Comparison of ENCODE assay signal across 36 cellular contexts in genomic region chr15:74332611-74333010, GRCh38. TPM values are rescaled to one million over a fixed set of nuclear protein-coding genes. Genes with fewer than 3 reads are reported as not detected.
"Had no signal": no experiment of that assay in that cellular context is flagged by ENCODE, and none has a peak within 500 bp of the region (broad histone marks: within the 10 kb centered on the region; RNA-seq: fewer than 3 reads in every experiment).

No MANE protein-coding gene starts in this region.

- H3K27me3 Mint-ChIP-seq: activated B cell treated with CpG ODN at 0.5 μM for 24 hours; activated CD4-positive, alpha-beta memory T cell treated with anti-CD3 and anti-CD28 coated beads, Interleukin-2, amount 10 ng/mL, durations not matched to agents 7 days and 5 days; activated CD4-positive, alpha-beta T cell treated with anti-CD3 and anti-CD28 coated beads, Interleukin-2, amount 10 ng/mL, durations not matched to agents 24 days and 14 days; activated naive CD8-positive, alpha-beta T cell treated with anti-CD3 and anti-CD28 coated beads for 36 hours; activated T-helper 17 cell treated with anti-CD3 and anti-CD28 coated beads, Interleukin-2, amount 50 U/mL, for 72 hours; central memory CD8-positive, alpha-beta T cell had no signal

- H3K4me3 Mint-ChIP-seq: activated B cell treated with CpG ODN at 0.5 μM for 24 hours; activated CD4-positive, alpha-beta memory T cell treated with anti-CD3 and anti-CD28 coated beads, Interleukin-2, amount 10 ng/mL, durations not matched to agents 7 days and 5 days; activated CD4-positive, alpha-beta T cell treated with anti-CD3 and anti-CD28 coated beads, Interleukin-2, amount 10 ng/mL, durations not matched to agents 24 days and 14 days; activated CD8-positive, alpha-beta memory T cell treated with anti-CD3 and anti-CD28 coated beads, Interleukin-2, amount 10 ng/mL, durations not matched to agents 7 days and 5 days; activated CD8-positive, alpha-beta T cell treated with anti-CD3 and anti-CD28 coated beads, Interleukin-2, amount 10 ng/mL, durations not matched to agents 7 days and 5 days; activated naive CD4-positive, alpha-beta T cell treated with anti-CD3 and anti-CD28 coated beads for 36 hours; activated naive CD8-positive, alpha-beta T cell treated with anti-CD3 and anti-CD28 coated beads for 36 hours; activated T-cell treated with anti-CD3 and anti-CD28 coated beads, Interleukin-2, amount 50 U/mL, for 4 hours; activated T-cell treated with anti-CD3 and anti-CD28 coated beads, Interleukin-2, amount 50 U/mL, for 72 hours; activated T-helper 1 cell treated with anti-CD3 and anti-CD28 coated beads, Interleukin-12 subunit alpha, Interleukin-12 subunit beta, Interleukin-2, Interleukin-4 antibody, amounts not matched to agents 30 ng/mL and 10 ng/mL and 1 ng/mL, durations not matched to agents 14 hours and 24 hours and 36 hours; activated T-helper 17 cell treated with anti-CD3 and anti-CD28 coated beads, Interleukin-2, amount 50 U/mL, for 72 hours; brain; central memory CD8-positive, alpha-beta T cell; T-helper 1 cell treated with Interleukin-12 subunit alpha and Interleukin-12 subunit beta and Interleukin-4 antibody, amounts not matched to agents 30 μg/mL and 1 μg/mL, for 36 hours; T-helper 2 cell treated with Interferon-gamma antibody and Interleukin-4, amounts not matched to agents 5 μg/mL and 100 μg/mL, for 36 hours had no signal

- H3K4me1 ChIP-seq: ascending aorta had no signal

- H3K9me3 Mint-ChIP-seq: activated B cell treated with CpG ODN at 0.5 μM for 24 hours; activated CD4-positive, alpha-beta memory T cell treated with anti-CD3 and anti-CD28 coated beads, Interleukin-2, amount 10 ng/mL, durations not matched to agents 7 days and 5 days; activated CD4-positive, alpha-beta T cell treated with anti-CD3 and anti-CD28 coated beads, Interleukin-2, amount 10 ng/mL, durations not matched to agents 24 days and 14 days; activated naive CD4-positive, alpha-beta T cell treated with anti-CD3 and anti-CD28 coated beads for 36 hours; activated naive CD4-positive, alpha-beta T cell treated with anti-CD3 and anti-CD28 coated beads, Interleukin-2, amount 50 U/mL, for 72 hours; activated naive CD8-positive, alpha-beta T cell treated with anti-CD3 and anti-CD28 coated beads for 36 hours; activated T-cell treated with anti-CD3 and anti-CD28 coated beads, Interleukin-2, amount 50 U/mL, for 4 hours; activated T-cell treated with anti-CD3 and anti-CD28 coated beads, Interleukin-2, amount 50 U/mL, for 72 hours; activated T-helper 1 cell treated with anti-CD3 and anti-CD28 coated beads, Interleukin-12 subunit alpha, Interleukin-12 subunit beta, Interleukin-2, Interleukin-4 antibody, amounts not matched to agents 30 ng/mL and 10 ng/mL and 1 ng/mL, durations not matched to agents 14 hours and 24 hours and 36 hours; activated T-helper 17 cell treated with anti-CD3 and anti-CD28 coated beads, Interleukin-2, amount 50 U/mL, for 72 hours; central memory CD8-positive, alpha-beta T cell; T-helper 1 cell treated with Interleukin-12 subunit alpha and Interleukin-12 subunit beta and Interleukin-4 antibody, amounts not matched to agents 30 μg/mL and 1 μg/mL, for 36 hours; T-helper 2 cell treated with Interferon-gamma antibody and Interleukin-4, amounts not matched to agents 5 μg/mL and 100 μg/mL, for 36 hours had no signal

- H3K36me3 Mint-ChIP-seq: activated CD8-positive, alpha-beta memory T cell treated with anti-CD3 and anti-CD28 coated beads, Interleukin-2, amount 10 ng/mL, durations not matched to agents 7 days and 5 days; activated naive CD4-positive, alpha-beta T cell treated with anti-CD3 and anti-CD28 coated beads, Interleukin-2, amount 50 U/mL, for 72 hours; activated naive CD8-positive, alpha-beta T cell treated with anti-CD3 and anti-CD28 coated beads for 36 hours; brain had no signal

- ATAC-seq: activated CD8-positive, alpha-beta memory T cell treated with anti-CD3 and anti-CD28 coated beads, Interleukin-2, amount 10 ng/mL, durations not matched to agents 7 days and 5 days; activated CD8-positive, alpha-beta T cell treated with anti-CD3 and anti-CD28 coated beads, Interleukin-2, amount 10 ng/mL, durations not matched to agents 7 days and 5 days; activated naive CD4-positive, alpha-beta T cell treated with anti-CD3 and anti-CD28 coated beads, Interleukin-2, amount 50 U/mL, for 72 hours; activated T-cell treated with anti-CD3 and anti-CD28 coated beads, Interleukin-2, amount 50 U/mL, for 4 hours; activated T-cell treated with anti-CD3 and anti-CD28 coated beads, Interleukin-2, amount 50 U/mL, for 72 hours; activated T-helper 17 cell treated with anti-CD3 and anti-CD28 coated beads, Interleukin-2, amount 50 U/mL, for 72 hours had no signal

- H3K36me3 ChIP-seq: adrenal gland, ascending aorta, cardiac muscle cell had no signal

- H3K4me1 Mint-ChIP-seq: activated B cell treated with CpG ODN at 0.5 μM for 24 hours had no signal

- DNase-seq: activated B cell treated with CpG ODN at 0.5 μM for 24 hours; activated CD4-positive, alpha-beta memory T cell treated with anti-CD3 and anti-CD28 coated beads, Interleukin-2, amount 10 ng/mL, durations not matched to agents 7 days and 5 days; activated CD4-positive, alpha-beta T cell treated with anti-CD3 and anti-CD28 coated beads for 4 hours; activated CD4-positive, alpha-beta T cell treated with anti-CD3 and anti-CD28 coated beads, Interleukin-2, amount 10 ng/mL, durations not matched to agents 24 days and 14 days; activated CD4-positive, alpha-beta T cell treated with anti-CD3 and anti-CD28 coated beads, Interleukin-2, amount 50 U/mL, for 48 hours; activated CD4-positive, CD25-positive, alpha-beta regulatory T cell treated with anti-CD3 and anti-CD28 coated beads, Interleukin-2, amount 50 U/mL, for 72 hours; activated CD8-positive, alpha-beta memory T cell treated with anti-CD3 and anti-CD28 coated beads for 24 hours; activated CD8-positive, alpha-beta memory T cell treated with anti-CD3 and anti-CD28 coated beads, Interleukin-2, amount 10 ng/mL, durations not matched to agents 7 days and 5 days; activated CD8-positive, alpha-beta memory T cell treated with anti-CD3 and anti-CD28 coated beads, Interleukin-2, amount 50 U/mL, for 48 hours; activated CD8-positive, alpha-beta T cell treated with anti-CD3 and anti-CD28 coated beads, Interleukin-2, amount 10 ng/mL, durations not matched to agents 7 days and 5 days; activated effector memory CD4-positive, alpha-beta T cell treated with anti-CD3 and anti-CD28 coated beads, Interleukin-2, amount 50 U/mL, for 16 hours; activated gamma-delta T cell treated with Interleukin-2 at 50 U/mL for 16 hours; activated naive CD4-positive, alpha-beta T cell; activated naive CD4-positive, alpha-beta T cell treated with anti-CD3 and anti-CD28 coated beads for 36 hours; activated naive CD4-positive, alpha-beta T cell treated with anti-CD3 and anti-CD28 coated beads, Interleukin-2, amount 50 U/mL, for 16 hours; activated naive CD8-positive, alpha-beta T cell treated with anti-CD3 and anti-CD28 coated beads for 36 hours; activated T-cell treated with anti-CD3 and anti-CD28 coated beads, Interleukin-2, amount 50 U/mL, for 4 hours; activated T-cell treated with anti-CD3 and anti-CD28 coated beads, Interleukin-2, amount 50 U/mL, for 72 hours; adrenal gland; amniotic stem cell; caudate nucleus; cerebellar nuclear complex; T-helper 1 cell; T-helper 2 cell; T-helper 9 cell had no signal

- H3K27ac ChIP-seq: adrenal gland, ascending aorta, cardiac muscle cell, VCaP had no signal

- H3K27me3 ChIP-seq: adrenal gland, ascending aorta, cardiac muscle cell had no signal

- H3K4me3 ChIP-seq: adrenal gland, ascending aorta, cardiac muscle cell had no signal

- H3K9me3 ChIP-seq: adrenal gland, ascending aorta had no signal

- H3K27ac Mint-ChIP-seq: activated B cell treated with CpG ODN at 0.5 μM for 24 hours; activated CD4-positive, alpha-beta memory T cell treated with anti-CD3 and anti-CD28 coated beads, Interleukin-2, amount 10 ng/mL, durations not matched to agents 7 days and 5 days; activated CD4-positive, alpha-beta T cell treated with anti-CD3 and anti-CD28 coated beads, Interleukin-2, amount 10 ng/mL, durations not matched to agents 24 days and 14 days; activated CD8-positive, alpha-beta memory T cell treated with anti-CD3 and anti-CD28 coated beads, Interleukin-2, amount 10 ng/mL, durations not matched to agents 7 days and 5 days; activated CD8-positive, alpha-beta T cell treated with anti-CD3 and anti-CD28 coated beads, Interleukin-2, amount 10 ng/mL, durations not matched to agents 7 days and 5 days; activated naive CD4-positive, alpha-beta T cell treated with anti-CD3 and anti-CD28 coated beads for 36 hours; activated naive CD4-positive, alpha-beta T cell treated with anti-CD3 and anti-CD28 coated beads, Interleukin-2, amount 50 U/mL, for 72 hours; activated naive CD8-positive, alpha-beta T cell treated with anti-CD3 and anti-CD28 coated beads for 36 hours; activated T-cell treated with anti-CD3 and anti-CD28 coated beads, Interleukin-2, amount 50 U/mL, for 72 hours; activated T-helper 1 cell treated with anti-CD3 and anti-CD28 coated beads, Interleukin-12 subunit alpha, Interleukin-12 subunit beta, Interleukin-2, Interleukin-4 antibody, amounts not matched to agents 30 ng/mL and 10 ng/mL and 1 ng/mL, durations not matched to agents 14 hours and 24 hours and 36 hours; activated T-helper 17 cell treated with anti-CD3 and anti-CD28 coated beads, Interleukin-2, amount 50 U/mL, for 72 hours; brain; T-helper 1 cell treated with Interleukin-12 subunit alpha and Interleukin-12 subunit beta and Interleukin-4 antibody, amounts not matched to agents 30 μg/mL and 1 μg/mL, for 36 hours; T-helper 2 cell treated with Interferon-gamma antibody and Interleukin-4, amounts not matched to agents 5 μg/mL and 100 μg/mL, for 36 hours had no signal

RNA-seq across cellular contexts. Expression of gene CYP11A1, which starts 34.8 kb away (rescaled TPM):
- total RNA-seq: activated B cell treated with CpG ODN at 0.5 μM for 24 hours; activated CD4-positive, alpha-beta memory T cell treated with anti-CD3 and anti-CD28 coated beads, Interleukin-2, amount 10 ng/mL, durations not matched to agents 7 days and 5 days; activated CD4-positive, alpha-beta T cell treated with anti-CD3 and anti-CD28 coated beads, Interleukin-2, amount 10 ng/mL, durations not matched to agents 24 days and 14 days; activated CD8-positive, alpha-beta T cell treated with anti-CD3 and anti-CD28 coated beads, Interleukin-2, amount 10 ng/mL, durations not matched to agents 7 days and 5 days; activated naive CD4-positive, alpha-beta T cell treated with anti-CD3 and anti-CD28 coated beads for 36 hours; activated T-helper 1 cell treated with anti-CD3 and anti-CD28 coated beads, Interleukin-12 subunit alpha, Interleukin-12 subunit beta, Interleukin-2, Interleukin-4 antibody, amounts not matched to agents 30 ng/mL and 10 ng/mL and 1 ng/mL, durations not matched to agents 14 hours and 24 hours and 36 hours; activated T-helper 17 cell treated with anti-CD3 and anti-CD28 coated beads, Interleukin-2, amount 50 U/mL, for 72 hours; bronchial epithelial cell had no signal
